In the genomic region with DNA sequence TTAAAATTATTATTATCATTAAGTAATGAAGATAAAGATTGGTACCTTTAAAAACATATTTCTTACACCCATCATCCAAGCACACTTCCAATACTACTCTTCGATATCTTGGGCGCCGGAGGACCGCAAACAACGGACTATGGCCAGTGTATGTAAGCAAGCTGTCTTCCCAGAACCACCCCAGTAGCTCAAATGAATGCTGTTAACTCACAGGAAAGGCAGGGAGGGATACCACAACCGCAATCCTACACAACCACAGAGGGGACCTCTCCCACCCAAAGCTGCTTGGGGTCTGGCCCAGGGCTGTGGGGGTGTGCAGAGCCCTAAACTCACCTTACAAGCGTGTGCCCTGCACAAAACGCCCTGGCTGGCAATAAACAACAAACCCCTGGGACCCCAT, we compare ENCODE assay signal across 20 cellular contexts.
"Had no signal": no experiment of that assay in that cellular context is flagged by ENCODE, and none has a peak within 500 bp of the region (broad histone marks: within the 10 kb centered on the region; RNA-seq: fewer than 3 reads in every experiment).

No MANE protein-coding gene starts in this region.

- H3K4me1 Mint-ChIP-seq: memory B cell; stimulated activated memory B cell treated with anti-CD40 and anti-IgM and Interleukin-4, amounts not matched to agents 10 μg/mL and 1 μg/mL and 100 μg/mL, for 72 hours had no signal

- DNase-seq: effector CD4-positive, alpha-beta T cell; foreskin fibroblast; gastrocnemius medialis; mucosa of descending colon; naive thymus-derived CD4-positive, alpha-beta T cell; occipital lobe; ovary; posterior cingulate gyrus; psoas muscle; right cardiac atrium; sigmoid colon; stimulated activated CD4-positive, alpha-beta T cell treated with anti-CD3 and anti-CD28 coated beads, Interleukin-4, amount 100 ng/mL, for 4 hours; stimulated activated naive CD8-positive, alpha-beta T cell treated with anti-CD3 and anti-CD28 coated beads, Interleukin-15, Interleukin-2, amounts not matched to agents 100 U/mL and 50 U/mL, for 24 hours; transverse colon had no signal

- H3K9me3 ChIP-seq: gastrocnemius medialis, mucosa of descending colon, ovary, psoas muscle, sigmoid colon, suprapubic skin, transverse colon had no signal

- H3K36me3 ChIP-seq: gastrocnemius medialis, ovary, sigmoid colon, transverse colon had no signal

- H3K4me3 ChIP-seq: dorsolateral prefrontal cortex, gastrocnemius medialis, lung, mucosa of descending colon, psoas muscle, sigmoid colon, suprapubic skin, transverse colon had no signal

- H3K4me1 ChIP-seq: gastrocnemius medialis, psoas muscle, suprapubic skin had no signal

- H3K36me3 Mint-ChIP-seq: memory B cell; naive thymus-derived CD4-positive, alpha-beta T cell; stimulated activated memory B cell treated with anti-CD40 and anti-IgM and Interleukin-4, amounts not matched to agents 10 μg/mL and 1 μg/mL and 100 μg/mL, for 72 hours had no signal

- H3K4me3 Mint-ChIP-seq: memory B cell; naive thymus-derived CD4-positive, alpha-beta T cell; stimulated activated memory B cell treated with anti-CD40 and anti-IgM and Interleukin-4, amounts not matched to agents 10 μg/mL and 1 μg/mL and 100 μg/mL, for 72 hours had no signal

- H3K27ac ChIP-seq: gastrocnemius medialis, ovary, psoas muscle, suprapubic skin had no signal

- H3K27me3 Mint-ChIP-seq: memory B cell; stimulated activated memory B cell treated with anti-CD40 and anti-IgM and Interleukin-4, amounts not matched to agents 10 μg/mL and 1 μg/mL and 100 μg/mL, for 72 hours had no signal

- ATAC-seq: esophagus mucosa; gastrocnemius medialis; mucosa of descending colon; naive thymus-derived CD4-positive, alpha-beta T cell; psoas muscle; stimulated activated memory B cell treated with anti-CD40 and anti-IgM and Interleukin-4, amounts not matched to agents 10 μg/mL and 1 μg/mL and 100 μg/mL, for 72 hours; stimulated activated naive CD8-positive, alpha-beta T cell treated with anti-CD3 and anti-CD28 coated beads, Interleukin-15, Interleukin-2, amounts not matched to agents 100 U/mL and 50 U/mL, for 24 hours had no signal

- H3K27ac Mint-ChIP-seq: memory B cell; naive thymus-derived CD4-positive, alpha-beta T cell; stimulated activated memory B cell treated with anti-CD40 and anti-IgM and Interleukin-4, amounts not matched to agents 10 μg/mL and 1 μg/mL and 100 μg/mL, for 72 hours had no signal

- H3K27me3 ChIP-seq: dorsolateral prefrontal cortex, gastrocnemius medialis, ovary, sigmoid colon, suprapubic skin, transverse colon had no signal

- H3K9me3 Mint-ChIP-seq: memory B cell; naive thymus-derived CD4-positive, alpha-beta T cell; stimulated activated memory B cell treated with anti-CD40 and anti-IgM and Interleukin-4, amounts not matched to agents 10 μg/mL and 1 μg/mL and 100 μg/mL, for 72 hours had no signal
